In the genomic region with DNA sequence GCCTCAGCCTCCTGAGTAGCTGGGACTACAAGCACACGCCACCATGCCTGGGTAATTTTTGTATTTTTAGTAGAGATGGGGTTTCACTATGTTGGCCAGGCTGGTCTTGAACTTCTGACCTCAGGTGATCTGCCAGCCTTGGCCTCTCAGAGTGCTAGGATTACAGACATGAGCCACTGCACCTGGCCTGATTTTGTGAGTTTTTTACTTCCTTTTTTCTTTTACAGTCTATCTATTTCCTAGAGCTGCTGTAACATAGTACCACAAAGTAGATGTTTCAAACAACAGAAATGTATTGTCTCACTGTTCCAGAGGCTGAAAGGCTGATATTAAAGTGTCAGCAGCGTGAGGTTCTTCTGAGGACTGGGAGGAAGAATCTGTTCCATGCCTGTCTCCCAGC, we compare ENCODE assay signal across 6 cellular contexts. TPM values are rescaled to one million over a fixed set of nuclear protein-coding genes. Genes with fewer than 3 reads are reported as not detected.
"Had no signal": no experiment of that assay in that cellular context is flagged by ENCODE, and none has a peak within 500 bp of the region (broad histone marks: within the 10 kb centered on the region; RNA-seq: fewer than 3 reads in every experiment).

No MANE protein-coding gene starts in this region.

RNA-seq across cellular contexts. Expression of gene TMEM52B, which starts 25.7 kb away (rescaled TPM):
- total RNA-seq: HT-29, NCI-H460, Peyer's patch, Right ventricle myocardium inferior, RPMI7951, SJCRH30 had no signal

RNA-seq across cellular contexts. Expression of gene OLR1, which starts 32.6 kb away (rescaled TPM):
- total RNA-seq: HT-29, NCI-H460, Peyer's patch, RPMI7951, SJCRH30 had no signal
